ENCODE assay signal across 1 cellular context in genomic region chr3:129315386-129315991, GRCh38.
TF ChIP-seq lines count a peak whose summit lies in the region.

No MANE protein-coding gene starts in this region.

TF ChIP-seq in GM23338, 12 proteins besides CTCF, POLR2A, EP300 and RAD21 (continued from another document):
- TF ChIP-seq ZNF462 (CRISPR knock-in tag; IDR thresholded peaks at IDR 0.05) (no peak), ZNF114 (CRISPR knock-in tag; IDR thresholded peaks at IDR 0.05) (no peak), EZH2 (IDR thresholded peaks at IDR 0.05; ENCODE audit: low read depth, unreplicated experiment) (no peak), STAT1 (IDR thresholded peaks at IDR 0.05; ENCODE audit: unreplicated experiment) (no peak)
